ENCODE assay signal across 19 cellular contexts in the genomic region with DNA sequence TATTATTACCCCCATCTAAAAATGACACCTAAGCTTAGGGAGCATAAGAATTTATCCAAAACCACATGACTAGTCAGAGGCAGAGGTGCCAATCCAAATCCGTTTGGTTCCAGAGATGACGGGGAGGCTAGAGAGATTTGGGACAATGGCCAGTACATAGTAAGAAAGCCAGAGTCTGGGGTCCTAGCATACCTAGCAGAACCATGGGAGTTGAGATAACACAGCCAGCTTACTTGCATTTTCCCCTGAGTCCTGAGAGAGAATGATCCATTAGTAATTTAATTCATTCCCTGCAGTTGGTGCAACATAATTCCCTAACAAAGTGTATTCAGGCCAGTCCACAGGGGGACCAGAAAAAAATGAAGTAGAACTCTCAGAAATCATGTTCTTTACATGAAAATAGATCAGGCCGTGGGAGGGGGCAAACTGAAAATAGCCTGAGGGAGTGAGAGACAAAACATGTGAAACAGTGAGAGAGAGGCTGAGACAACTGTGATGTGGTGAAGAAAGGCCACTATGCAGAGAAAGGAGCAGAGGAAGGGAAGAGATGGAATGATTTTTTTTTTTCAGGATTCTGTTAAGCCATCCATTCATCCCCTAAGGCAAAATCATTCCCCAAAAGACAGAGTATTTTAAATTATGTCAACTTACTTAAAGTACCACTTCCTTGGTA.
"Had no signal": no experiment of that assay in that cellular context is flagged by ENCODE, and none has a peak within 500 bp of the region (broad histone marks: within the 10 kb centered on the region; RNA-seq: fewer than 3 reads in every experiment).

No MANE protein-coding gene starts in this region.

- H3K9me3 Mint-ChIP-seq: mesothelial cell of epicardium had no signal

- ATAC-seq: heart left ventricle; left colon; natural killer cell treated with Interleukin-12 subunit alpha and Interleukin-12 subunit beta and Interleukin-15 and Interleukin-18, amount 100 ng/mL, for 72 hours; right lobe of liver; stimulated activated effector memory CD8-positive, alpha-beta T cell treated with anti-CD3 and anti-CD28 coated beads, Interleukin-12 subunit alpha, Interleukin-12 subunit beta, amount 100 ng/mL, for 72 hours; upper lobe of right lung had no signal

- H3K27me3 ChIP-seq: dorsolateral prefrontal cortex, right lobe of liver, tibial artery, upper lobe of right lung, vagina had no signal

- H3K4me1 ChIP-seq: heart left ventricle, parathyroid adenoma, prostate gland, right lobe of liver, tibial artery, upper lobe of right lung, vagina had no signal

- H3K4me3 ChIP-seq: dorsolateral prefrontal cortex, heart left ventricle, prostate gland, right lobe of liver, tibial artery, upper lobe of right lung, vagina had no signal

- H3K4me1 Mint-ChIP-seq: mesothelial cell of epicardium; stimulated activated effector memory CD8-positive, alpha-beta T cell treated with anti-CD3 and anti-CD28 coated beads, Interleukin-12 subunit alpha, Interleukin-12 subunit beta, amount 100 ng/mL, for 72 hours had no signal

- H3K27ac ChIP-seq: dorsolateral prefrontal cortex, heart left ventricle, parathyroid adenoma, prostate gland, right lobe of liver, tibial artery, upper lobe of right lung, vagina had no signal

- H3K4me3 Mint-ChIP-seq: mesothelial cell of epicardium; natural killer cell treated with Interleukin-12 subunit alpha and Interleukin-12 subunit beta and Interleukin-15 and Interleukin-18, amount 100 ng/mL, for 72 hours; stimulated activated effector memory CD8-positive, alpha-beta T cell treated with anti-CD3 and anti-CD28 coated beads, Interleukin-12 subunit alpha, Interleukin-12 subunit beta, amount 100 ng/mL, for 72 hours; stimulated activated naive CD8-positive, alpha-beta T cell treated with anti-CD3 and anti-CD28 coated beads, Interleukin-15, Interleukin-2, amounts not matched to agents 100 ng/mL and 50 ng/mL, for 24 hours had no signal

- H3K36me3 ChIP-seq: heart left ventricle, prostate gland, right lobe of liver, tibial artery, upper lobe of right lung, vagina had no signal

- H3K36me3 Mint-ChIP-seq: mesothelial cell of epicardium; natural killer cell treated with Interleukin-12 subunit alpha and Interleukin-12 subunit beta and Interleukin-15 and Interleukin-18, amount 100 ng/mL, for 72 hours; stimulated activated effector memory CD8-positive, alpha-beta T cell treated with anti-CD3 and anti-CD28 coated beads, Interleukin-12 subunit alpha, Interleukin-12 subunit beta, amount 100 ng/mL, for 72 hours had no signal

- H3K9ac ChIP-seq: parathyroid adenoma had no signal

- H3K27ac Mint-ChIP-seq: mesothelial cell of epicardium; natural killer cell treated with Interleukin-12 subunit alpha and Interleukin-12 subunit beta and Interleukin-15 and Interleukin-18, amount 100 ng/mL, for 72 hours; stimulated activated effector memory CD8-positive, alpha-beta T cell treated with anti-CD3 and anti-CD28 coated beads, Interleukin-12 subunit alpha, Interleukin-12 subunit beta, amount 100 ng/mL, for 72 hours; stimulated activated naive CD8-positive, alpha-beta T cell treated with anti-CD3 and anti-CD28 coated beads, Interleukin-15, Interleukin-2, amounts not matched to agents 100 ng/mL and 50 ng/mL, for 24 hours had no signal

- H3K79me2 ChIP-seq: parathyroid adenoma had no signal

- H3K9me3 ChIP-seq: prostate gland, right lobe of liver, tibial artery, upper lobe of right lung, vagina had no signal

- H3K27me3 Mint-ChIP-seq: natural killer cell treated with Interleukin-12 subunit alpha and Interleukin-12 subunit beta and Interleukin-15 and Interleukin-18, amount 100 ng/mL, for 72 hours; stimulated activated naive CD8-positive, alpha-beta T cell treated with anti-CD3 and anti-CD28 coated beads, Interleukin-15, Interleukin-2, amounts not matched to agents 100 ng/mL and 50 ng/mL, for 24 hours had no signal

- DNase-seq: cortex of kidney; effector CD8-positive, alpha-beta T cell; foreskin melanocyte; heart left ventricle; hippocampal formation; left colon; right lobe of liver; stimulated activated CD4-positive, alpha-beta T cell treated with anti-CD3 and anti-CD28 coated beads, Interleukin-4, amount 100 ng/mL, for 1 hour; stimulated activated CD8-positive, alpha-beta memory T cell treated with anti-CD3 and anti-CD28 coated beads, Interleukin-4, amount 100 ng/mL, for 48 hours; tibial artery; upper lobe of right lung had no signal

- H2AFZ ChIP-seq: parathyroid adenoma had no signal
